8 cellular contexts compared by ENCODE assay signal in the genomic region with DNA sequence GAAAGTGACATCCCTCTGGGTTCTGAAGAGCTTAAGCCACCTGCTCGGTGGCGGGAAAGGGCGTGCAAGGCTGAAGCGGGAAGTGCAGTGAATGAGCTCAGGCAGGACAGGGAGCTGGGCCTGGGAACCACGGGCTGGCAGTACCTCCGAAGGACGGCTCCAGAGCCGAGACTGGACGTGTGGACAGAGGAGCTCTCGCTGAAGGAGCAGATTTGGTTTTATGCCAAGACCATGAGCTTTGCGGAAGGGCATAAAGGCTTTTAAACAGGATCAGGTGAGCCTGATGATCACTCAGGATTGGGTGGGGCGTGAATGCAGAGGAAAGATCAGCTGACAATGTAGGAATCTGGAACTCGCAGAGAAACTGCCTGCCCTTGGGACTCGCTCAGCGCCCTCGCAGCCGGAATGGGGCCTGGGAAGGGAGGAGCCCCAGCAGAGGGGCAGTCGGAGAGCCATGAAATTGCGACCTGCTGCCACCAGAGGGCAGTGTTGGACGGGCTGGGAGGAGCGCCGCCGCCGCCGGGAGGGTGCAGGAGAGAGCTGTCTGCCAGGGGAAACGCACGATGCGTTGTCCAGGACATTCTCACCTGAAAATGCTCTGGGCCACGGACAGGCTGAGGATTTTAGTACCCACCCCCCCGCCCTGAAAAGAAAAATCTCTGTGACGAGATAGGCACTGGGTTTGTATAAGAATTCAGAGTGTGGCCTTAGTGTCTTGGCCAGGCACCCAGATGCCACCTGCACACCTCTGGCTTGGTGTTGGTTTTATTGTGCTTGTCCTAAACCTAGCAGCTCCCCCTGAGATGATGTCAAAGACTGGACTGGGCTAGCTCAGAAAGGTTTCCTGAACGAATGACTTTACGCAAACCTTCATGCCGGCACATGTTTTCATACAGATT.
DNase-seq lines count a peak whose midpoint lies in the region; ATAC-seq, FAIRE-seq and TF ChIP-seq lines count a peak whose summit lies in the region.

No MANE protein-coding gene starts in this region.

- peak overlapping the region; percentile 58 for H3K4me2 ChIP-seq in A549

- peak; percentile 47 to 49 for TF ChIP-seq RAD21 in A549 (conservative IDR thresholded peaks at IDR 0.05 in 1 of 2, IDR thresholded peaks at IDR 0.05 in 1 of 2)

- TF ChIP-seq EP300 in A549 (IDR thresholded peaks at IDR 0.05), result no peak

- TF ChIP-seq POLR2A in A549 (IDR thresholded peaks at IDR 0.05; ENCODE audit: low read length), result no peak

- DNase-seq in A549 (ENCODE audit: low read depth in 1 of 2, low spot score in 1 of 2) (peak; percentile 41 to 59), GM13977 (ENCODE audit: low spot score) (peak; percentile 81), NCI-H1092 treated with DMSO at 0.1 percent for 48 hours (lab: John Stamatoyannopoulos, UW) (peak; percentile 77), cerebellum (ENCODE audit: low spot score) (peak; percentile 90), left kidney (ENCODE audit: low read depth, low spot score) (peak; percentile 94)
- peak; percentile 65 to 69 for DNase-seq in stimulated activated CD4-positive, alpha-beta T cell treated with anti-CD3 and anti-CD28 coated beads, Interleukin-2, amount 100 ng/mL, for 48 hours

- POLR2A ChIA-PET in A549 (lab: Yijun Ruan, JAX), result no interaction called here

- H3K4me3 ChIP-seq in A549 (0 out of 3 replicates have a peak overlapping the region, but pooled peaks have one; percentile 24), WI38 (ENCODE audit: low read depth, low read length) (no peak overlapping the region)

- no peak overlapping the region for H3K27ac ChIP-seq in A549

- TF ChIP-seq CTCF in A549 (IDR thresholded peaks at IDR 0.05) (peak; percentile 59), GM13977 (IDR thresholded peaks at IDR 0.05; ENCODE audit: extremely low read depth, insufficient read depth, missing control alignments) (peak; percentile 93), WI38 (IDR thresholded peaks at IDR 0.05; ENCODE audit: low read depth, low read length) (peak; percentile 86)

- FAIRE-seq in A549 (lab: Jason Lieb, UNC), result no peak

- in situ Hi-C loops in GM13977 (cut with MboI; ENCODE audit: low pct_unique_long_range_greater_than_20kb, low sequenced_read_pairs, unreplicated experiment), result loop anchor here (25.0 kb wide), 1 partner anchor 632 kb away; no protein-coding TSS in a partner anchor

- CTCF ChIA-PET in A549 (lab: Yijun Ruan, JAX), result interaction anchor here (1.0 to 3.4 kb wide), 14 partner anchors 9 to 630 kb away, joined by 3 to 20 read pairs (median 4); no protein-coding TSS in a partner anchor

- H3K4me1 ChIP-seq in A549, result no peaks in the 10 kb centered on the region

- ATAC-seq in A549, result peak; percentile 90 to 94
- ATAC-seq in HG02798 (IDR thresholded peaks at IDR 0.05; ENCODE audit: poor library complexity, unreplicated experiment), result peak; percentile 86

- no peaks in the 10 kb centered on the region for H3K9me3 ChIP-seq in A549

- WGBS in A549 (ENCODE audit: missing lambda C conversion rate), result 32% methylated on average over 23 of the region's 34 CpGs

TF ChIP-seq in A549, 52 proteins besides CTCF, POLR2A, EP300 and RAD21:
- TF ChIP-seq SMC3 (IDR thresholded peaks at IDR 0.05) (peak; percentile 49), JUN (IDR thresholded peaks at IDR 0.05) (no peak)
